In genomic region chr2:142398212-142398611, GRCh38 we compare ENCODE assay signal across 7 cellular contexts.
"Had no signal": no experiment of that assay in that cellular context is flagged by ENCODE, and none has a peak within 500 bp of the region (broad histone marks: within the 10 kb centered on the region; RNA-seq: fewer than 3 reads in every experiment).

No MANE protein-coding gene starts in this region.

- H3K4me2 ChIP-seq: KMS-11 had no signal

- H3K9ac ChIP-seq: KMS-11 had no signal

- FAIRE-seq: HepG2, HTR-8/SVneo had no signal

- DNase-seq: IMR-90, KBM-7, KG1 had no signal

- ATAC-seq: HepG2 had no signal

- H3K27ac ChIP-seq: HL-60, KMS-11 had no signal
